In the genomic region with DNA sequence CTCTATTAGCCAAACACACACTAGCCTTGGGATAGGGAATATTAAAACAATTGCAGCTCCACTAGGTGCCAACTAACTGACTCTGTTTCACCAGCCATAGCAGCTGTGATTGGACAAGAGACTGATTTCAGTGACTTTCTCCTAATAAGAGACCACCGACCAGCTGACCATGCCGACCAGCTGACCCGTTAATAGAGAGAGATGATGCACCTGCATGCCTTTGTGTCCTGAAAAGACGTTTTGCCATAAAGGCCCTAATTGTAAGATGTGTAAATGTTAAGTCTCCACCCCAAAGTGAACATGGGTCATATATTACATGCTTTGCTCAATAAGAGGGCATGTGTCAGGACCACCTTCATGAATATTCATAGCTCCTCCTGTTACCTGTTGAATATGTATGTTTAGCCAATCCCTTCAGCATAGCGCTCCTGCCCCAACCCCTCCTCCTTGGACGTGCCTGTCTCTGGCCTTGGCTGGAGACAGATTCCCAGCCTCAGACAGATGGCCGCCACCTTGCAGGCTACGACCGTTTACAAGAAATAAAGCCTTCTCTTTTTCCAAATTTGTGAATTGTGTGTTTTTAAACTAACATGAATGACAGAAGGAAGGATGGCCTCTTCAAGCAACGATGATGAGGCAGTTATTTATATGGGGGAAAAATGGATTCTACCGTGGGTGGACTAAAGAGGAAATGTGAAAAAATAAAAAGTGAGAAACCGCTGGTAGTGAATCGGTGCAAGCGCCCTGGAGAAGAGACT, we compare ENCODE assay signal across 8 cellular contexts. TPM values are rescaled to one million over a fixed set of nuclear protein-coding genes. Genes with fewer than 3 reads are reported as not detected.
DNase-seq lines count a peak whose midpoint lies in the region; ATAC-seq and TF ChIP-seq lines count a peak whose summit lies in the region.

No MANE protein-coding gene starts in this region.

- no peak for ATAC-seq in activated CD4-positive, alpha-beta T cell treated with anti-CD3 and anti-CD28 coated beads for 36 hours
- ATAC-seq in T-helper 17 cell, result no peak

- TF ChIP-seq CTCF in esophagus squamous epithelium (IDR thresholded peaks at IDR 0.05) (no peak), osteocyte (IDR thresholded peaks at IDR 0.05) (no peak)

- H3K27ac ChIP-seq in esophagus squamous epithelium, result peak overlapping the region; percentile 86 to 92 (median 88)

- H3K4me1 Mint-ChIP-seq in activated CD4-positive, alpha-beta T cell treated with anti-CD3 and anti-CD28 coated beads for 36 hours, result peaks cover 49% of the 10 kb centered on the region
- H3K4me1 Mint-ChIP-seq in T-helper 17 cell (peaks cover 45% of the 10 kb centered on the region), osteocyte (ENCODE audit: unreplicated experiment) (peaks cover 37% of the 10 kb centered on the region)

- H3K27ac Mint-ChIP-seq in activated CD4-positive, alpha-beta T cell treated with anti-CD3 and anti-CD28 coated beads for 36 hours, result peak overlapping the region; percentile 87
- H3K27ac Mint-ChIP-seq in T-helper 17 cell, result peak overlapping the region; percentile 99
- H3K27ac Mint-ChIP-seq in osteocyte (ENCODE audit: unreplicated experiment), result peak overlapping the region; percentile 46

- CTCF ChIA-PET in activated CD4-positive, alpha-beta T cell treated with anti-CD3 and anti-CD28 coated beads for 36 hours (lab: Charles Lee), result interaction anchor here (0.7 kb wide), 1 partner anchor 1087 kb away, joined by 3 read pairs; no protein-coding TSS in a partner anchor

- H3K27me3 Mint-ChIP-seq in activated CD4-positive, alpha-beta T cell treated with anti-CD3 and anti-CD28 coated beads for 36 hours, result no peaks in the 10 kb centered on the region
- H3K27me3 Mint-ChIP-seq in T-helper 17 cell (no peaks in the 10 kb centered on the region), osteocyte (ENCODE audit: unreplicated experiment) (no peaks in the 10 kb centered on the region)

- H3K36me3 Mint-ChIP-seq in activated CD4-positive, alpha-beta T cell treated with anti-CD3 and anti-CD28 coated beads for 36 hours (ENCODE audit: low read depth), result peaks cover 46% of the 10 kb centered on the region
- H3K36me3 Mint-ChIP-seq in T-helper 17 cell (ENCODE audit: low read depth) (peaks cover 2% of the 10 kb centered on the region), osteocyte (ENCODE audit: unreplicated experiment) (peaks cover 10% of the 10 kb centered on the region)

- H3K4me1 ChIP-seq in esophagus squamous epithelium, result peaks cover 34 to 82% (median 37%) of the 10 kb centered on the region in 3 donors

- WGBS in esophagus squamous epithelium, 2 donors, result 38 to 39% methylated on average over 14 of the region's 14 CpGs

- peaks cover 13 to 20% (median 17%) of the 10 kb centered on the region in 3 donors for H3K36me3 ChIP-seq in esophagus squamous epithelium

- intact Hi-C loops in activated CD4-positive, alpha-beta T cell treated with anti-CD3 and anti-CD28 coated beads for 36 hours (cut with DNase I, micrococcal nuclease), result loop anchor here (2.0 to 10.0 kb wide), 3 partner anchors 336 to 1249 kb away; a partner anchor contains a TSS
- intact Hi-C loops in esophagus squamous epithelium (cut with DNase I), result no loop called here

- TF ChIP-seq POLR2A in esophagus squamous epithelium (IDR thresholded peaks at IDR 0.05), result no peak

- POLR2A ChIA-PET in activated CD4-positive, alpha-beta T cell treated with anti-CD3 and anti-CD28 coated beads for 36 hours (lab: Charles Lee), result no interaction called here

- no peaks in the 10 kb centered on the region for H3K27me3 ChIP-seq in esophagus squamous epithelium

- H3K9me3 ChIP-seq in T-helper 17 cell (ENCODE audit: control insufficient read depth, low read length, poor library complexity, severe bottlenecking) (no peaks in the 10 kb centered on the region), esophagus squamous epithelium (no peaks in the 10 kb centered on the region)

- H3K9me3 Mint-ChIP-seq in activated CD4-positive, alpha-beta T cell treated with anti-CD3 and anti-CD28 coated beads for 36 hours (ENCODE audit: low read depth), result no peaks in the 10 kb centered on the region
- H3K9me3 Mint-ChIP-seq in osteocyte (ENCODE audit: unreplicated experiment), result no peaks in the 10 kb centered on the region

- H3K4me3 ChIP-seq in esophagus squamous epithelium, result peak overlapping the region; percentile 86 to 98 (median 88)

- peak overlapping the region; percentile 94 for H3K4me3 Mint-ChIP-seq in activated CD4-positive, alpha-beta T cell treated with anti-CD3 and anti-CD28 coated beads for 36 hours
- H3K4me3 Mint-ChIP-seq in T-helper 17 cell (peak overlapping the region; percentile 94), osteocyte (ENCODE audit: unreplicated experiment) (peak overlapping the region; percentile 85)

- peak; percentile 22 for DNase-seq in activated CD4-positive, alpha-beta T cell treated with anti-CD3 and anti-CD28 coated beads for 36 hours
- no peak for DNase-seq in activated CD4-positive, alpha-beta T cell treated with anti-CD3 and anti-CD28 coated beads, Interleukin-2, amount 50 U/mL, for 4 hours
- DNase-seq in T-helper 17 cell (no peak), esophagus squamous epithelium (lab: John Stamatoyannopoulos, UW) (no peak), osteocyte (ENCODE audit: extremely low spot score, unreplicated experiment) (no peak), HPDE6-E6E7 (ENCODE audit: extremely low spot score) (no peak), ureter (ENCODE audit: low spot score) (no peak), GM19238 (ENCODE audit: insufficient read length, low spot score) (no peak)

RNA-seq across cellular contexts. Expression of a gene that starts 1.2 kb away (rescaled TPM):
- total RNA-seq in activated CD4-positive, alpha-beta T cell treated with anti-CD3 and anti-CD28 coated beads for 36 hours, result 10 to 100 TPM; 79.4 to 88.8 TPM
- total RNA-seq in T-helper 17 cell, result 100 to 1,000 TPM in 1 of 2 donors, 10 to 100 TPM in 1; 99.7 to 114 TPM
- total RNA-seq in esophagus squamous epithelium, result 10 to 100 TPM; 62.0 to 81.3 (median 71.7) TPM
- total RNA-seq in osteocyte, result 51.0 and 55.4 TPM in 2 replicates
- 262 TPM for total RNA-seq in ureter

RNA-seq across cellular contexts. Expression of a gene that starts 3.6 kb away (rescaled TPM):
- 10 to 100 TPM; 57.3 to 64.0 TPM for total RNA-seq in activated CD4-positive, alpha-beta T cell treated with anti-CD3 and anti-CD28 coated beads for 36 hours
- total RNA-seq in T-helper 17 cell, result 10 to 100 TPM; 16.8 to 26.7 TPM
- 10 to 100 TPM; 22.5 to 86.1 (median 36.5) TPM for total RNA-seq in esophagus squamous epithelium
- 29.8 and 30.2 TPM in 2 replicates for total RNA-seq in osteocyte
- total RNA-seq in ureter, result 60.9 TPM

Comparison
In these comparisons a context has a peak if more than half of its experiments do, and no peak if none do; other contexts are left out.
1. H3K27ac Mint-ChIP-seq: peak in every context shown above with its lines; median percentile 99 in T-helper 17 cell; 87 in activated CD4-positive, alpha-beta T cell treated with anti-CD3 and anti-CD28 coated beads for 36 hours; 46 in osteocyte.